Comparison of ENCODE assay signal across 1 cellular context in genomic region chr7:4866528-4867496, GRCh38.
TF ChIP-seq lines count a peak whose summit lies in the region.

No MANE protein-coding gene starts in this region.

TF ChIP-seq in K562, 482 proteins besides CTCF, POLR2A, EP300 and RAD21:
- TF ChIP-seq ZBTB7A (IDR thresholded peaks at IDR 0.05; ENCODE audit: borderline replicate concordance, control insufficient read depth, low read depth, low read length) (no peak), SPI1 (IDR thresholded peaks at IDR 0.05; ENCODE audit: borderline replicate concordance, low read depth, low read length) (0 out of 2 replicates have a peak, but pooled peaks have one; percentile 42)
